ENCODE assay signal across 1 cellular context in the genomic region with DNA sequence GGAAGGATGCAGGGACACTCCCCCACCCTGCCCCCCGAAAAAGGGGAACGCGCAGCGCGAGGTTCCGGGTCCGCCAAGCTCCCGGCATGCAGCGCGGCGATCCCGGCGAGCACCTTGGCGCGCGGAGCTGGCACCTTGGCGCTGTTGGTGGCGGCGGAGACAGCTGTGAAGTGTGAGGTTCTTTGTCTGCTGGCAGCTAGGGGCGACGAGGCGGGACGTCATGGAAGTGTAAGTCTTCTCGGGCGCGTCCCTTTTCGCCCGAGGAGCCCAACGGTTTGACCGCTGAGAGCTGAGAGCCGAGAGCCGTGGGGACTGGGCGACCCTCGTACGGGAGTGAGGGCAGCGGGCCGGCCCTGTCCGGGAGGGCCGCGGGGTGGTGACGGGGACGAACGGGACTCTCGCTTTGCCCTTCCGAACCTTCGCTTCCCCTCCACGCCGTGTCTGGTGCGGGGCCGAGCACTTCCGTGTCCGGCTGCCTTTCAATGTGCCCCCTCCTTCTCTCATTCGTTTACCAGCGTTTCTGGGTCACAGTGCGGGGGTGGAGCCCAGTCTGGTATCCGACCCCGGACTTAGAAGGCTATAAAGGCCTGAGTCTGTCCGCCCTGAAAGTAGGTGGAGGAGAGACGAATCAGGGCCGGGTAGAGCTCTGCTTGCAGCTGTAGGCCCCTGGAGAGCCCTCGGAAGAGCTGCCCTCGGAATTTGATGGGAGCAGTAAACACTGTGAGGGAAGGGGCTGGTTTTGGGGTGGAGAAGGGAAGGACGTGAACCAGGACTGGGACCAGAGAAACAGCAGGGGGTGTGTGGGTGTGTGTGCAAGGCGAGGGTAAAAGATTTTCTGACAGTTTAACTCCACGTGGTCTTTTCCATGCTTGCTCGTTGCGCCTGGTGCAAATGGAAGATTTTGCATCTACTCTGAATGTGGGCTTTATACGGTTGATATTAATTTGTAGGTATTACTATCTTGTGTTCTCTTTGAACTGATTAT.
TF ChIP-seq lines count a peak whose summit lies in the region.

A gene (plus strand): TSS at position 105 of the 985 bp plus-strand sequence. CDS start 116 bp downstream, at position 221.

TF ChIP-seq in K562, 482 proteins besides CTCF, POLR2A, EP300 and RAD21 (continued from another document and continues in another):
- TF ChIP-seq RHOXF2B (CRISPR knock-in tag; conservative IDR thresholded peaks at IDR 0.05) = no peak
- TF ChIP-seq KLF10 (CRISPR knock-in tag; IDR thresholded peaks at IDR 0.05) = 0 out of 2 replicates have a peak, but pooled peaks have one; percentile 8
- TF ChIP-seq HIVEP1 (CRISPR knock-in tag; IDR thresholded peaks at IDR 0.05) = no peak; the same call in 1 of the 2 replicates
- peak; percentile 81 for TF ChIP-seq PRPF4 (IDR thresholded peaks at IDR 0.05; ENCODE audit: insufficient read depth, low read depth, low read length, poor library complexity, severe bottlenecking)
- TF ChIP-seq NCOA1 (IDR thresholded peaks at IDR 0.05; ENCODE audit: low read depth) = peak; percentile 13; the same call in 1 of the 2 replicates
- no peak; the same call in 1 of the 2 replicates for TF ChIP-seq ETV1 (tag; conservative IDR thresholded peaks at IDR 0.05; ENCODE audit: low read depth)
- peak; percentile 79 for TF ChIP-seq KDM5B (IDR thresholded peaks at IDR 0.05; ENCODE audit: insufficient replicate concordance, low read depth, low read length)
- TF ChIP-seq, protein P1, sequence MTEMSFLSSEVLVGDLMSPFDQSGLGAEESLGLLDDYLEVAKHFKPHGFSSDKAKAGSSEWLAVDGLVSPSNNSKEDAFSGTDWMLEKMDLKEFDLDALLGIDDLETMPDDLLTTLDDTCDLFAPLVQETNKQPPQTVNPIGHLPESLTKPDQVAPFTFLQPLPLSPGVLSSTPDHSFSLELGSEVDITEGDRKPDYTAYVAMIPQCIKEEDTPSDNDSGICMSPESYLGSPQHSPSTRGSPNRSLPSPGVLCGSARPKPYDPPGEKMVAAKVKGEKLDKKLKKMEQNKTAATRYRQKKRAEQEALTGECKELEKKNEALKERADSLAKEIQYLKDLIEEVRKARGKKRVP (CRISPR knock-in tag; IDR thresholded peaks at IDR 0.05) = no peak
- 0 out of 2 replicates have a peak, but pooled peaks have one; percentile 1 for TF ChIP-seq SMC3 (conservative IDR thresholded peaks at IDR 0.05; ENCODE audit: insufficient read depth, low read depth, low read length)
- TF ChIP-seq SPI1 (IDR thresholded peaks at IDR 0.05; ENCODE audit: borderline replicate concordance, low read depth, low read length) = peak; percentile 97
- no peak for TF ChIP-seq CHD4 (IDR thresholded peaks at IDR 0.05; ENCODE audit: insufficient read depth, insufficient replicate concordance, low read depth, low read length, poor library complexity, severe bottlenecking)
- TF ChIP-seq, protein P2, sequence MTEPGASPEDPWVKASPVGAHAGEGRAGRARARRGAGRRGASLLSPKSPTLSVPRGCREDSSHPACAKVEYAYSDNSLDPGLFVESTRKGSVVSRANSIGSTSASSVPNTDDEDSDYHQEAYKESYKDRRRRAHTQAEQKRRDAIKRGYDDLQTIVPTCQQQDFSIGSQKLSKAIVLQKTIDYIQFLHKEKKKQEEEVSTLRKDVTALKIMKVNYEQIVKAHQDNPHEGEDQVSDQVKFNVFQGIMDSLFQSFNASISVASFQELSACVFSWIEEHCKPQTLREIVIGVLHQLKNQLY (CRISPR knock-in tag; conservative IDR thresholded peaks at IDR 0.05) = no peak
- TF ChIP-seq, protein P3, sequence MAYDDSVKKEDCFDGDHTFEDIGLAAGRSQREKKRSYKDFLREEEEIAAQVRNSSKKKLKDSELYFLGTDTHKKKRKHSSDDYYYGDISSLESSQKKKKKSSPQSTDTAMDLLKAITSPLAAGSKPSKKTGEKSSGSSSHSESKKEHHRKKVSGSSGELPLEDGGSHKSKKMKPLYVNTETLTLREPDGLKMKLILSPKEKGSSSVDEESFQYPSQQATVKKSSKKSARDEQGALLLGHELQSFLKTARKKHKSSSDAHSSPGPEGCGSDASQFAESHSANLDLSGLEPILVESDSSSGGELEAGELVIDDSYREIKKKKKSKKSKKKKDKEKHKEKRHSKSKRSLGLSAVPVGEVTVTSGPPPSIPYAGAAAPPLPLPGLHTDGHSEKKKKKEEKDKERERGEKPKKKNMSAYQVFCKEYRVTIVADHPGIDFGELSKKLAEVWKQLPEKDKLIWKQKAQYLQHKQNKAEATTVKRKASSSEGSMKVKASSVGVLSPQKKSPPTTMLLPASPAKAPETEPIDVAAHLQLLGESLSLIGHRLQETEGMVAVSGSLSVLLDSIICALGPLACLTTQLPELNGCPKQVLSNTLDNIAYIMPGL (CRISPR knock-in tag; IDR thresholded peaks at IDR 0.05) = 0 out of 2 replicates have a peak, but pooled peaks have one; percentile 59
- TF ChIP-seq LEF1 (IDR thresholded peaks at IDR 0.05) = peak; percentile 33; the same call in 1 of the 2 replicates
- TF ChIP-seq, protein P4, sequence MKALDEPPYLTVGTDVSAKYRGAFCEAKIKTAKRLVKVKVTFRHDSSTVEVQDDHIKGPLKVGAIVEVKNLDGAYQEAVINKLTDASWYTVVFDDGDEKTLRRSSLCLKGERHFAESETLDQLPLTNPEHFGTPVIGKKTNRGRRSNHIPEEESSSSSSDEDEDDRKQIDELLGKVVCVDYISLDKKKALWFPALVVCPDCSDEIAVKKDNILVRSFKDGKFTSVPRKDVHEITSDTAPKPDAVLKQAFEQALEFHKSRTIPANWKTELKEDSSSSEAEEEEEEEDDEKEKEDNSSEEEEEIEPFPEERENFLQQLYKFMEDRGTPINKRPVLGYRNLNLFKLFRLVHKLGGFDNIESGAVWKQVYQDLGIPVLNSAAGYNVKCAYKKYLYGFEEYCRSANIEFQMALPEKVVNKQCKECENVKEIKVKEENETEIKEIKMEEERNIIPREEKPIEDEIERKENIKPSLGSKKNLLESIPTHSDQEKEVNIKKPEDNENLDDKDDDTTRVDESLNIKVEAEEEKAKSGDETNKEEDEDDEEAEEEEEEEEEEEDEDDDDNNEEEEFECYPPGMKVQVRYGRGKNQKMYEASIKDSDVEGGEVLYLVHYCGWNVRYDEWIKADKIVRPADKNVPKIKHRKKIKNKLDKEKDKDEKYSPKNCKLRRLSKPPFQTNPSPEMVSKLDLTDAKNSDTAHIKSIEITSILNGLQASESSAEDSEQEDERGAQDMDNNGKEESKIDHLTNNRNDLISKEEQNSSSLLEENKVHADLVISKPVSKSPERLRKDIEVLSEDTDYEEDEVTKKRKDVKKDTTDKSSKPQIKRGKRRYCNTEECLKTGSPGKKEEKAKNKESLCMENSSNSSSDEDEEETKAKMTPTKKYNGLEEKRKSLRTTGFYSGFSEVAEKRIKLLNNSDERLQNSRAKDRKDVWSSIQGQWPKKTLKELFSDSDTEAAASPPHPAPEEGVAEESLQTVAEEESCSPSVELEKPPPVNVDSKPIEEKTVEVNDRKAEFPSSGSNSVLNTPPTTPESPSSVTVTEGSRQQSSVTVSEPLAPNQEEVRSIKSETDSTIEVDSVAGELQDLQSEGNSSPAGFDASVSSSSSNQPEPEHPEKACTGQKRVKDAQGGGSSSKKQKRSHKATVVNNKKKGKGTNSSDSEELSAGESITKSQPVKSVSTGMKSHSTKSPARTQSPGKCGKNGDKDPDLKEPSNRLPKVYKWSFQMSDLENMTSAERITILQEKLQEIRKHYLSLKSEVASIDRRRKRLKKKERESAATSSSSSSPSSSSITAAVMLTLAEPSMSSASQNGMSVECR (CRISPR knock-in tag; IDR thresholded peaks at IDR 0.05) = peak; percentile 91
- 0 out of 4 replicates have a peak, but pooled peaks of 1 of the 2 experiments have one; percentile 31 for TF ChIP-seq NONO (IDR thresholded peaks at IDR 0.05; ENCODE audit: low read depth in 2 of 2, low read length in 1 of 2)
- no peak for TF ChIP-seq PTTG1 (tag; IDR thresholded peaks at IDR 0.05; ENCODE audit: low read depth)
- TF ChIP-seq, protein P5, sequence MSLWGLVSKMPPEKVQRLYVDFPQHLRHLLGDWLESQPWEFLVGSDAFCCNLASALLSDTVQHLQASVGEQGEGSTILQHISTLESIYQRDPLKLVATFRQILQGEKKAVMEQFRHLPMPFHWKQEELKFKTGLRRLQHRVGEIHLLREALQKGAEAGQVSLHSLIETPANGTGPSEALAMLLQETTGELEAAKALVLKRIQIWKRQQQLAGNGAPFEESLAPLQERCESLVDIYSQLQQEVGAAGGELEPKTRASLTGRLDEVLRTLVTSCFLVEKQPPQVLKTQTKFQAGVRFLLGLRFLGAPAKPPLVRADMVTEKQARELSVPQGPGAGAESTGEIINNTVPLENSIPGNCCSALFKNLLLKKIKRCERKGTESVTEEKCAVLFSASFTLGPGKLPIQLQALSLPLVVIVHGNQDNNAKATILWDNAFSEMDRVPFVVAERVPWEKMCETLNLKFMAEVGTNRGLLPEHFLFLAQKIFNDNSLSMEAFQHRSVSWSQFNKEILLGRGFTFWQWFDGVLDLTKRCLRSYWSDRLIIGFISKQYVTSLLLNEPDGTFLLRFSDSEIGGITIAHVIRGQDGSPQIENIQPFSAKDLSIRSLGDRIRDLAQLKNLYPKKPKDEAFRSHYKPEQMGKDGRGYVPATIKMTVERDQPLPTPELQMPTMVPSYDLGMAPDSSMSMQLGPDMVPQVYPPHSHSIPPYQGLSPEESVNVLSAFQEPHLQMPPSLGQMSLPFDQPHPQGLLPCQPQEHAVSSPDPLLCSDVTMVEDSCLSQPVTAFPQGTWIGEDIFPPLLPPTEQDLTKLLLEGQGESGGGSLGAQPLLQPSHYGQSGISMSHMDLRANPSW (CRISPR knock-in tag; IDR thresholded peaks at IDR 0.05) = no peak
- TF ChIP-seq PHF21A (IDR thresholded peaks at IDR 0.05; ENCODE audit: borderline replicate concordance, low read depth) = no peak
- TF ChIP-seq NR4A1 (CRISPR knock-in tag; IDR thresholded peaks at IDR 0.05) = peak; percentile 71; the same call in 1 of the 2 replicates
- TF ChIP-seq NR4A1 (tag; IDR thresholded peaks at IDR 0.05) = no peak
- TF ChIP-seq, protein P6, sequence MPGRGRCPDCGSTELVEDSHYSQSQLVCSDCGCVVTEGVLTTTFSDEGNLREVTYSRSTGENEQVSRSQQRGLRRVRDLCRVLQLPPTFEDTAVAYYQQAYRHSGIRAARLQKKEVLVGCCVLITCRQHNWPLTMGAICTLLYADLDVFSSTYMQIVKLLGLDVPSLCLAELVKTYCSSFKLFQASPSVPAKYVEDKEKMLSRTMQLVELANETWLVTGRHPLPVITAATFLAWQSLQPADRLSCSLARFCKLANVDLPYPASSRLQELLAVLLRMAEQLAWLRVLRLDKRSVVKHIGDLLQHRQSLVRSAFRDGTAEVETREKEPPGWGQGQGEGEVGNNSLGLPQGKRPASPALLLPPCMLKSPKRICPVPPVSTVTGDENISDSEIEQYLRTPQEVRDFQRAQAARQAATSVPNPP (IDR thresholded peaks at IDR 0.05; ENCODE audit: borderline replicate concordance, insufficient read depth, insufficient read length) = no peak
- no peak for TF ChIP-seq IFI16 (CRISPR knock-in tag; IDR thresholded peaks at IDR 0.05)
- TF ChIP-seq ZNF589 (CRISPR knock-in tag; IDR thresholded peaks at IDR 0.05; ENCODE audit: low read depth) = peak; percentile 74; the same call in 1 of the 2 replicates
- peak; percentile 77; the same call in 1 of the 2 replicates for TF ChIP-seq ZNF76 (CRISPR knock-in tag; IDR thresholded peaks at IDR 0.05; ENCODE audit: borderline replicate concordance)
- no peak for TF ChIP-seq ZNF699 (CRISPR knock-in tag; IDR thresholded peaks at IDR 0.05; ENCODE audit: insufficient replicate concordance)
- TF ChIP-seq, protein P7, sequence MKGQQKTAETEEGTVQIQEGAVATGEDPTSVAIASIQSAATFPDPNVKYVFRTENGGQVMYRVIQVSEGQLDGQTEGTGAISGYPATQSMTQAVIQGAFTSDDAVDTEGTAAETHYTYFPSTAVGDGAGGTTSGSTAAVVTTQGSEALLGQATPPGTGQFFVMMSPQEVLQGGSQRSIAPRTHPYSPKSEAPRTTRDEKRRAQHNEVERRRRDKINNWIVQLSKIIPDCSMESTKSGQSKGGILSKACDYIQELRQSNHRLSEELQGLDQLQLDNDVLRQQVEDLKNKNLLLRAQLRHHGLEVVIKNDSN (CRISPR knock-in tag; IDR thresholded peaks at IDR 0.05) = no peak
- no peak for TF ChIP-seq RBM34 (IDR thresholded peaks at IDR 0.05; ENCODE audit: borderline replicate concordance, insufficient read depth, low read length)
- no peak for TF ChIP-seq TRIM24 (IDR thresholded peaks at IDR 0.05)
- TF ChIP-seq, protein P8, sequence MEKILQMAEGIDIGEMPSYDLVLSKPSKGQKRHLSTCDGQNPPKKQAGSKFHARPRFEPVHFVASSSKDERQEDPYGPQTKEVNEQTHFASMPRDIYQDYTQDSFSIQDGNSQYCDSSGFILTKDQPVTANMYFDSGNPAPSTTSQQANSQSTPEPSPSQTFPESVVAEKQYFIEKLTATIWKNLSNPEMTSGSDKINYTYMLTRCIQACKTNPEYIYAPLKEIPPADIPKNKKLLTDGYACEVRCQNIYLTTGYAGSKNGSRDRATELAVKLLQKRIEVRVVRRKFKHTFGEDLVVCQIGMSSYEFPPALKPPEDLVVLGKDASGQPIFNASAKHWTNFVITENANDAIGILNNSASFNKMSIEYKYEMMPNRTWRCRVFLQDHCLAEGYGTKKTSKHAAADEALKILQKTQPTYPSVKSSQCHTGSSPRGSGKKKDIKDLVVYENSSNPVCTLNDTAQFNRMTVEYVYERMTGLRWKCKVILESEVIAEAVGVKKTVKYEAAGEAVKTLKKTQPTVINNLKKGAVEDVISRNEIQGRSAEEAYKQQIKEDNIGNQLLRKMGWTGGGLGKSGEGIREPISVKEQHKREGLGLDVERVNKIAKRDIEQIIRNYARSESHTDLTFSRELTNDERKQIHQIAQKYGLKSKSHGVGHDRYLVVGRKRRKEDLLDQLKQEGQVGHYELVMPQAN (IDR thresholded peaks at IDR 0.05; ENCODE audit: borderline replicate concordance) = peak; percentile 99
- TF ChIP-seq HLTF (IDR thresholded peaks at IDR 0.05) = peak; percentile 4
- TF ChIP-seq MTA2 (IDR thresholded peaks at IDR 0.05; ENCODE audit: low read depth) = no peak
- TF ChIP-seq ZNF274 (IDR thresholded peaks at IDR 0.05; ENCODE audit: borderline replicate concordance, low read depth, low read length) = no peak
